In genomic region chr9:137578518-137579258, GRCh38 we compare ENCODE assay signal across 1 cellular context.
A peak's percentile ranks its signal among the peaks of the same experiment; 100 is the strongest.
TF ChIP-seq lines count a peak whose summit lies in the region.

DPH7 (minus strand) TSS chr9:137578925; CDS start chr9:137578777, 148 bp downstream.

TF ChIP-seq in HepG2, 621 proteins besides CTCF, POLR2A, EP300 and RAD21 (continued from another document and continues in another):
- TF ChIP-seq MTERF4 (CRISPR knock-in tag; IDR thresholded peaks at IDR 0.05) (peak; percentile 41; the same call in 1 of the 2 replicates), CERS6 (CRISPR knock-in tag; IDR thresholded peaks at IDR 0.05) (no peak), ZMYM4 (CRISPR knock-in tag; IDR thresholded peaks at IDR 0.05) (peak; percentile 88), HNF1A (IDR thresholded peaks at IDR 0.05; ENCODE audit: low read depth) (no peak), HNF1A (CRISPR knock-in tag; IDR thresholded peaks at IDR 0.05; ENCODE audit: borderline replicate concordance) (peak; percentile 45; the same call in 1 of the 2 replicates), YEATS4 (CRISPR knock-in tag; IDR thresholded peaks at IDR 0.05; ENCODE audit: borderline replicate concordance) (peak; percentile 96), GABPA (IDR thresholded peaks at IDR 0.05; ENCODE audit: low read depth, low read length) (peak; percentile 93), GABPA (CRISPR knock-in tag; IDR thresholded peaks at IDR 0.05; ENCODE audit: low read depth) (peak; percentile 90), HOXA7 (CRISPR knock-in tag; IDR thresholded peaks at IDR 0.05) (no peak), ZNF784 (CRISPR knock-in tag; IDR thresholded peaks at IDR 0.05; ENCODE audit: borderline replicate concordance) (peak; percentile 92; the same call in 1 of the 2 replicates), RFXANK (CRISPR knock-in tag; IDR thresholded peaks at IDR 0.05) (0 out of 2 replicates have a peak, but pooled peaks have one; percentile 60), ZNF550 (CRISPR knock-in tag; IDR thresholded peaks at IDR 0.05; ENCODE audit: borderline replicate concordance) (no peak), ZNF672 (CRISPR knock-in tag; IDR thresholded peaks at IDR 0.05) (0 out of 2 replicates have a peak, but pooled peaks have one; percentile 56), ZZZ3 (CRISPR knock-in tag; IDR thresholded peaks at IDR 0.05; ENCODE audit: borderline replicate concordance) (no peak; the same call in 1 of the 2 replicates), ZNF562 (CRISPR knock-in tag; IDR thresholded peaks at IDR 0.05; ENCODE audit: borderline replicate concordance) (peak; percentile 75; the same call in 1 of the 2 replicates), ZSCAN30 (CRISPR knock-in tag; IDR thresholded peaks at IDR 0.05) (0 out of 2 replicates have a peak, but pooled peaks have one; percentile 53), ZNF121 (CRISPR knock-in tag; IDR thresholded peaks at IDR 0.05) (peak; percentile 44; the same call in 1 of the 2 replicates), ZNF510 (CRISPR knock-in tag; IDR thresholded peaks at IDR 0.05; ENCODE audit: low read depth) (no peak), ZBTB38 (CRISPR knock-in tag; IDR thresholded peaks at IDR 0.05) (peak; percentile 96), GABPB1 (CRISPR knock-in tag; IDR thresholded peaks at IDR 0.05) (peak; percentile 96), RCOR2 (CRISPR knock-in tag; IDR thresholded peaks at IDR 0.05) (no peak), TCF7L2 (IDR thresholded peaks at IDR 0.05; ENCODE audit: low read depth, low read length) (no peak), MYNN (CRISPR knock-in tag; IDR thresholded peaks at IDR 0.05; ENCODE audit: low read depth) (0 out of 2 replicates have a peak, but pooled peaks have one; percentile 54), SKI (IDR thresholded peaks at IDR 0.05; ENCODE audit: partially characterized antibody) (peak; percentile 54), HOXD1 (CRISPR knock-in tag; IDR thresholded peaks at IDR 0.05) (peak; percentile 69), POGK (CRISPR knock-in tag; conservative IDR thresholded peaks at IDR 0.05) (peak; percentile 87), ZNF30 (CRISPR knock-in tag; IDR thresholded peaks at IDR 0.05) (peak; percentile 14; the same call in 1 of the 2 replicates), ZNF737 (CRISPR knock-in tag; IDR thresholded peaks at IDR 0.05; ENCODE audit: borderline replicate concordance) (0 out of 2 replicates have a peak, but pooled peaks have one; percentile 6), ZNF253 (CRISPR knock-in tag; IDR thresholded peaks at IDR 0.05; ENCODE audit: borderline replicate concordance) (no peak), ZNF407 (CRISPR knock-in tag; IDR thresholded peaks at IDR 0.05; ENCODE audit: not compliant biosample characterization) (peak; percentile 36), ZNF780A (CRISPR knock-in tag; IDR thresholded peaks at IDR 0.05) (peak; percentile 76; the same call in 1 of the 2 replicates), MIER3 (CRISPR knock-in tag; IDR thresholded peaks at IDR 0.05; ENCODE audit: borderline replicate concordance) (peak; percentile 56; the same call in 1 of the 2 replicates), ZNF670 (CRISPR knock-in tag; IDR thresholded peaks at IDR 0.05; ENCODE audit: borderline replicate concordance) (0 out of 2 replicates have a peak, but pooled peaks have one; percentile 22), ZFP91 (CRISPR knock-in tag; IDR thresholded peaks at IDR 0.05; ENCODE audit: borderline replicate concordance) (peak; percentile 63; the same call in 1 of the 2 replicates), PHF8 (CRISPR knock-in tag; IDR thresholded peaks at IDR 0.05) (peak; percentile 95), ZBTB7B (CRISPR knock-in tag; IDR thresholded peaks at IDR 0.05) (peak; percentile 78), KLF12 (CRISPR knock-in tag; IDR thresholded peaks at IDR 0.05; ENCODE audit: borderline replicate concordance) (peak; percentile 68; the same call in 1 of the 2 replicates), ZC3H13 (CRISPR knock-in tag; IDR thresholded peaks at IDR 0.05) (peak; percentile 93), ZNF205 (CRISPR knock-in tag; IDR thresholded peaks at IDR 0.05) (no peak; the same call in 1 of the 2 replicates), ZNF652 (CRISPR knock-in tag; IDR thresholded peaks at IDR 0.05; ENCODE audit: borderline replicate concordance, low read depth) (peak; percentile 22; the same call in 1 of the 2 replicates), STAT5B (CRISPR knock-in tag; IDR thresholded peaks at IDR 0.05) (no peak), DDIT3 (CRISPR knock-in tag; IDR thresholded peaks at IDR 0.05) (no peak), DMAP1 (CRISPR knock-in tag; IDR thresholded peaks at IDR 0.05) (peak; percentile 77), ETV5 (CRISPR knock-in tag; IDR thresholded peaks at IDR 0.05; ENCODE audit: borderline replicate concordance) (peak; percentile 60), MED1 (CRISPR knock-in tag; IDR thresholded peaks at IDR 0.05) (peak; percentile 75), SMAD3 (CRISPR knock-in tag; IDR thresholded peaks at IDR 0.05) (peak; percentile 56; the same call in 1 of the 2 replicates)
